11 cellular contexts compared by ENCODE assay signal in genomic region chr20:49987015-49987867, GRCh38. TPM values are rescaled to one million over a fixed set of nuclear protein-coding genes. Genes with fewer than 3 reads are reported as not detected.
DNase-seq lines count a peak whose midpoint lies in the region; FAIRE-seq and TF ChIP-seq lines count a peak whose summit lies in the region.
"Had no signal": no experiment of that assay in that cellular context is flagged by ENCODE, and none has a peak within 500 bp of the region (broad histone marks: within the 10 kb centered on the region; RNA-seq: fewer than 3 reads in every experiment).

No MANE protein-coding gene starts in this region.

- peak overlapping the region; percentile 31 for H3K27ac ChIP-seq in AG04450 (ENCODE audit: low read depth, low read length)
- peak overlapping the region; percentile 3; the same call in 1 of the 2 replicates for H3K27ac ChIP-seq in HUES64 (ENCODE audit: low read depth, low read length)
- H3K27ac ChIP-seq in mesodermal cell (ENCODE audit: low read depth, low read length, severe bottlenecking): peak overlapping the region; percentile 16
- H3K27ac ChIP-seq in esophagus squamous epithelium: peak overlapping the region in 2 of 4 donors; percentile 51 to 76

- H3K9me3 ChIP-seq in AG04450 (ENCODE audit: control insufficient read depth, insufficient read depth, low read length): no peaks in the 10 kb centered on the region; the same call in 1 of the 2 replicates
- H3K9me3 ChIP-seq in HUES64 (ENCODE audit: insufficient read depth, low read depth, low read length): no peaks in the 10 kb centered on the region
- no peaks in the 10 kb centered on the region for H3K9me3 ChIP-seq in mesodermal cell (ENCODE audit: control insufficient read depth, low read length)
- H3K9me3 ChIP-seq in esophagus squamous epithelium: no peaks in the 10 kb centered on the region

- H3K4me1 ChIP-seq in HUES64 (ENCODE audit: insufficient read depth, low read length) (peaks cover 65% of the 10 kb centered on the region), mesodermal cell (ENCODE audit: control insufficient read depth, insufficient read depth, low read length, poor library complexity, severe bottlenecking) (peaks cover 71% of the 10 kb centered on the region), esophagus squamous epithelium (peaks cover 22 to 84% (median 49%) of the 10 kb centered on the region in 3 donors)

- POLR2A ChIA-PET in AG04450 (lab: Yijun Ruan, JAX): interaction anchor here (1.0 kb wide), 1 partner anchor 100 kb away, joined by 4 read pairs; no protein-coding TSS in a partner anchor

- no peak for TF ChIP-seq POLR2A in esophagus squamous epithelium (IDR thresholded peaks at IDR 0.05)

- CTCF ChIA-PET in AG04450 (lab: Charles Lee): interaction anchor here (4.0 to 13.9 kb wide), 2 partner anchors 8 to 85 kb away, joined by 29 to 419 read pairs; no protein-coding TSS in a partner anchor

- 84% methylated on average over 14 of the region's 15 CpGs for WGBS in HUES64
- WGBS in mesodermal cell (ENCODE audit: insufficient coverage in 2 of 2), 2 experiments: 85 to 89% methylated on average over 10 to 12 of the region's 15 CpGs
- 88 to 95% methylated on average over 8 to 12 of the region's 15 CpGs for WGBS in esophagus squamous epithelium, 2 donors

- H3K4me3 ChIP-seq in AG04450 (ENCODE audit: low read depth, low read length) (no peak overlapping the region; the same call in 1 of the 2 replicates), HUES64 (ENCODE audit: low read length) (no peak overlapping the region), bronchial epithelial cell (ENCODE audit: low read depth, low read length) (no peak overlapping the region), mesodermal cell (ENCODE audit: extremely low read depth, insufficient read depth, low read length, poor library complexity, severe bottlenecking) (peak overlapping the region; percentile 99), esophagus squamous epithelium (peak overlapping the region in 1 of 4 donors; percentile 4)

- DNase-seq in AG04450 (ENCODE audit: low read depth, low spot score) (no peak), bronchial epithelial cell (ENCODE audit: low read depth) (peak; percentile 38), NCI-H748 treated with DMSO at 0.1 percent for 48 hours (lab: John Stamatoyannopoulos, UW) (no peak), esophagus squamous epithelium (lab: John Stamatoyannopoulos, UW) (no peak), germinal center (ENCODE audit: low spot score) (no peak), NCI-H187 (lab: John Stamatoyannopoulos, UW) (no peak)
- DNase-seq: activated CD8-positive, alpha-beta memory T cell treated with anti-CD3 and anti-CD28 coated beads for 24 hours; effector CD8-positive, alpha-beta T cell; NCI-H1694 treated with DMSO at 0.1 percent for 48 hours had no signal

- H3K27me3 ChIP-seq in AG04450 (ENCODE audit: control insufficient read depth, insufficient read depth, low read length) (peaks cover under 1% of the 10 kb centered on the region), HUES64 (ENCODE audit: insufficient read depth, low read length) (peaks cover 2% of the 10 kb centered on the region), bronchial epithelial cell (ENCODE audit: control insufficient read depth, insufficient read depth, low read length) (no peaks in the 10 kb centered on the region), esophagus squamous epithelium (peaks cover 0 to 3% (median under 1%) of the 10 kb centered on the region in 4 donors)

- no peak for TF ChIP-seq CTCF in AG04450 (IDR thresholded peaks at IDR 0.05; ENCODE audit: low read depth, low read length)
- no peak for TF ChIP-seq CTCF in bronchial epithelial cell (IDR thresholded peaks at IDR 0.05; ENCODE audit: insufficient read depth, low read length, severe bottlenecking)
- no peak for TF ChIP-seq CTCF in esophagus squamous epithelium (IDR thresholded peaks at IDR 0.05)

- intact Hi-C loops in esophagus squamous epithelium (cut with DNase I): loop anchor here (10.0 kb wide), 1 partner anchor 188 kb away; no protein-coding TSS in a partner anchor

- no peak overlapping the region for H3K9ac ChIP-seq in HUES64 (ENCODE audit: low read depth, low read length)

- H3K36me3 ChIP-seq in HUES64 (ENCODE audit: insufficient read depth, low read length) (peaks cover 15% of the 10 kb centered on the region), bronchial epithelial cell (ENCODE audit: control insufficient read depth, insufficient read depth, low read length) (no peaks in the 10 kb centered on the region), mesodermal cell (ENCODE audit: control insufficient read depth, insufficient read depth, low read length) (peaks cover 50% of the 10 kb centered on the region), esophagus squamous epithelium (no peaks in the 10 kb centered on the region)

- FAIRE-seq in bronchial epithelial cell (lab: Jason Lieb, UNC): no peak

RNA-seq across cellular contexts. Expression of gene SNAI1, which starts 4.5 kb away (rescaled TPM):
- polyA plus RNA-seq in AG04450 (2011; rRNA removed): 2.3 and 3.5 TPM in 2 replicates
- 1.7 and 3.2 TPM in 2 replicates for polyA minus RNA-seq in AG04450 (2011; rRNA and poly(A)+ RNA removed)
- 4.9 TPM for polyA plus RNA-seq in HUES64 (2013, experiment 1 of 2)
- 7.2 TPM for polyA plus RNA-seq in HUES64 (2013, experiment 2 of 2)
- not detected in 2 replicates for total RNA-seq in bronchial epithelial cell
- polyA plus RNA-seq in mesodermal cell (2013, experiment 1 of 2): 62.2 TPM
- 48.4 TPM for polyA plus RNA-seq in mesodermal cell (2013, experiment 2 of 2)
- 1 to 10 TPM in 1 of 4 donors, under 1 TPM in 2, not detected in 1; 0.44 to 1.3 (median 0.75) TPM for total RNA-seq in esophagus squamous epithelium

RNA-seq across cellular contexts. Expression of gene RNF114, which starts 51.0 kb away (rescaled TPM):
- polyA plus RNA-seq in AG04450 (2011; rRNA removed): 69.6 and 87.4 TPM in 2 replicates
- polyA minus RNA-seq in AG04450 (2011; rRNA and poly(A)+ RNA removed): 61.3 and 72.9 TPM in 2 replicates
- 77.3 TPM for polyA plus RNA-seq in HUES64 (2013, experiment 1 of 2)
- polyA plus RNA-seq in HUES64 (2013, experiment 2 of 2): 77.3 TPM
- total RNA-seq in bronchial epithelial cell (28.2 and 67.1 TPM in 2 replicates), esophagus squamous epithelium (100 to 1,000 TPM in 1 of 4 donors, 10 to 100 TPM in 3; 73.2 to 102 (median 79.7) TPM)
- polyA plus RNA-seq in mesodermal cell (2013, experiment 1 of 2): 84.5 TPM
- polyA plus RNA-seq in mesodermal cell (2013, experiment 2 of 2): 76.5 TPM
